8 cellular contexts compared by ENCODE assay signal in genomic region chr9:35079426-35080341, GRCh38. TPM values are rescaled to one million over a fixed set of nuclear protein-coding genes. Genes with fewer than 3 reads are reported as not detected.
DNase-seq lines count a peak whose midpoint lies in the region; FAIRE-seq and TF ChIP-seq lines count a peak whose summit lies in the region.

Gene FANCG, minus strand, starts transcription at chr9:35079942. Its CDS starts 418 bp downstream, at chr9:35079524.

- peaks cover 11% of the 10 kb centered on the region for H3K23me2 ChIP-seq in H9 (ENCODE audit: insufficient read length, low read depth, low read length, poor library complexity, severe bottlenecking)

- no CpG with 5 or more reads among the region's 67 CpGs for WGBS in H9 (ENCODE audit: extremely low coverage, insufficient read length, low lambda C conversion rate)
- WGBS in neuronal stem cell (ENCODE audit: extremely low coverage in 2 of 2, insufficient read length in 2 of 2, insufficient replicate concordance in 1 of 2), 2 donors = no CpG with 5 or more reads among the region's 67 CpGs

- no peak within 1 kb of the TSS for H2AFZ ChIP-seq in H9 (ENCODE audit: low read length)
- peak within 1 kb of the TSS; percentile 73 for H2AFZ ChIP-seq in MM.1S (ENCODE audit: low read length)
- peak within 1 kb of the TSS; percentile 95 for H2AFZ ChIP-seq in neuronal stem cell (ENCODE audit: low read length)

- H3K79me1 ChIP-seq in H9 (ENCODE audit: insufficient read depth, low read depth, low read length, poor library complexity, severe bottlenecking) (peaks cover 7% of the 10 kb centered on the region), neuronal stem cell (ENCODE audit: low read depth, low read length) (peaks cover 16% of the 10 kb centered on the region)

- TF ChIP-seq CTCF in H9 (conservative IDR thresholded peaks at IDR 0.05) (no peak), MM.1S (IDR thresholded peaks at IDR 0.05; ENCODE audit: low read length) (no peak), subcutaneous adipose tissue (IDR thresholded peaks at IDR 0.05; ENCODE audit: low read depth) (no peak)

- peaks cover 12 to 17% of the 10 kb centered on the region in 2 experiments for H3K4me1 Mint-ChIP-seq in H9

- H3K18ac ChIP-seq in H9 (ENCODE audit: insufficient read length, low read depth, low read length) = peak within 1 kb of the TSS; percentile 93
- peak within 1 kb of the TSS; percentile 98 for H3K18ac ChIP-seq in neuronal stem cell (ENCODE audit: low read length)

- peak within 1 kb of the TSS; percentile 14 for H3K27ac ChIP-seq in H9 (ENCODE audit: insufficient read length, low read depth, low read length)
- H3K27ac ChIP-seq in MM.1S (ENCODE audit: low read length) = peak within 1 kb of the TSS; percentile 81
- peak within 1 kb of the TSS; percentile 90 for H3K27ac ChIP-seq in SJCRH30
- peak within 1 kb of the TSS; percentile 83 for H3K27ac ChIP-seq in neuronal stem cell (replicated peaks; ENCODE audit: low read length)

- H3K56ac ChIP-seq in H9 (ENCODE audit: insufficient read length, low read depth, low read length) = no peak within 1 kb of the TSS

- no peak for FAIRE-seq in frontal cortex (lab: Jason Lieb, UNC)

- no peak within 1 kb of the TSS for H2BK20ac ChIP-seq in H9 (ENCODE audit: low read depth, low read length, poor library complexity, severe bottlenecking)

- H3K4ac ChIP-seq in H9 (ENCODE audit: low read depth, low read length) (no peak within 1 kb of the TSS), neuronal stem cell (ENCODE audit: low read length) (no peak within 1 kb of the TSS)

- peak within 1 kb of the TSS; percentile 95 for H3K14ac ChIP-seq in H9 (ENCODE audit: insufficient read depth, low read length)
- no peak within 1 kb of the TSS for H3K14ac ChIP-seq in neuronal stem cell (ENCODE audit: low read length)

- no peaks in the 10 kb centered on the region for H3K9me3 Mint-ChIP-seq in H9

- H3K36me3 ChIP-seq in MM.1S (replicated peaks; ENCODE audit: insufficient read depth, low read length) (no peaks in the 10 kb centered on the region), SJCRH30 (peaks cover 13% of the 10 kb centered on the region; the same call in 1 of the 2 replicates), neuronal stem cell (replicated peaks in 1 of 2; ENCODE audit: control insufficient read depth in 2 of 2, insufficient read depth in 2 of 2, low read length in 2 of 2) (peaks cover 23 to 39% of the 10 kb centered on the region in 2 donors)

- H3T11ph ChIP-seq in H9 (ENCODE audit: low read length) = no peak within 1 kb of the TSS

- H3K9ac ChIP-seq in H9 (ENCODE audit: extremely low read depth, insufficient read length, low read length) = peak within 1 kb of the TSS; percentile 93
- peak within 1 kb of the TSS; percentile 82 for H3K9ac ChIP-seq in MM.1S (ENCODE audit: low read length)
- peak within 1 kb of the TSS; percentile 97 for H3K9ac ChIP-seq in neuronal stem cell (ENCODE audit: low read depth, low read length, poor library complexity)

- in situ Hi-C loops in G401 (cut with HindIII; ENCODE audit: low sequenced_read_pairs) = no loop called here

- H3K4me3 Mint-ChIP-seq in H9 = peak within 1 kb of the TSS; percentile 90 to 94

- peak within 1 kb of the TSS; percentile 87 to 96 (median 94) for H3K27ac Mint-ChIP-seq in H9

- H4K8ac ChIP-seq in H9 (replicated peaks; ENCODE audit: insufficient read length, low read depth, low read length) (no peak within 1 kb of the TSS), neuronal stem cell (ENCODE audit: low read depth, low read length) (no peak within 1 kb of the TSS)

- no peak within 1 kb of the TSS for H4K5ac ChIP-seq in H9 (ENCODE audit: insufficient read length, low read depth, low read length)

- H3K4me2 ChIP-seq in H9 (ENCODE audit: insufficient read depth, insufficient read length, low read length) = peak within 1 kb of the TSS; percentile 86
- H3K4me2 ChIP-seq in MM.1S (ENCODE audit: low read depth, low read length) = peak within 1 kb of the TSS; percentile 88
- peak within 1 kb of the TSS; percentile 93 for H3K4me2 ChIP-seq in neuronal stem cell (ENCODE audit: insufficient read depth, low read length, poor library complexity, severe bottlenecking)

- H3K9me3 ChIP-seq in H9 (ENCODE audit: control insufficient read depth, low read depth, low read length) (no peaks in the 10 kb centered on the region), MM.1S (replicated peaks; ENCODE audit: insufficient read depth, low read length) (no peaks in the 10 kb centered on the region), SJCRH30 (replicated peaks) (no peaks in the 10 kb centered on the region), neuronal stem cell (replicated peaks in 1 of 2; ENCODE audit: control insufficient read depth in 2 of 2, insufficient read depth in 1 of 2, low read depth in 1 of 2, low read length in 2 of 2) (no peaks in the 10 kb centered on the region)

- no peaks in the 10 kb centered on the region for H3K27me3 Mint-ChIP-seq in H9 (ENCODE audit: low read depth)

- H3K4me3 ChIP-seq in MM.1S (ENCODE audit: low read length) (peak within 1 kb of the TSS; percentile 83), SJCRH30 (peak within 1 kb of the TSS; percentile 70), neuronal stem cell (ENCODE audit: low read length in 2 of 2) (peak within 1 kb of the TSS; percentile 86 to 87)

- H3K4me1 ChIP-seq in H9 (ENCODE audit: insufficient read depth, low read length) (0 out of 2 replicates have a peak, but pooled peaks cover 2% of the 10 kb centered on the region), MM.1S (ENCODE audit: low read length) (peaks cover 8% of the 10 kb centered on the region; the same call in 1 of the 2 replicates), SJCRH30 (no peaks in the 10 kb centered on the region), neuronal stem cell (ENCODE audit: control insufficient read depth in 2 of 2, insufficient read depth in 1 of 2, low read depth in 1 of 2, low read length in 2 of 2) (peaks cover 9 to 17% of the 10 kb centered on the region in 2 donors)

- peaks cover 10% of the 10 kb centered on the region; the same call in 1 of the 2 replicates for H3K79me2 ChIP-seq in H9 (ENCODE audit: insufficient read depth, low read length)
- peaks cover 46% of the 10 kb centered on the region for H3K79me2 ChIP-seq in MM.1S (ENCODE audit: low read length)

- H2BK120ac ChIP-seq in H9 (ENCODE audit: low read depth, low read length, poor library complexity, severe bottlenecking) (no peak within 1 kb of the TSS), neuronal stem cell (ENCODE audit: low read depth, low read length) (no peak within 1 kb of the TSS)

- DNase-seq in G401 (ENCODE audit: low spot score) (peak; percentile 93), H9 (peak; percentile 92), MM.1S (peak; percentile 94), SJCRH30 (peak; percentile 90 to 93), frontal cortex (ENCODE audit: low spot score in 2 of 2) (peak; percentile 80 to 88), neuronal stem cell (ENCODE audit: low spot score) (peak; percentile 89)
- peak; percentile 40 to 68 (median 54) for DNase-seq in activated naive CD4-positive, alpha-beta T cell (lab: John Stamatoyannopoulos, UW)

- H2BK12ac ChIP-seq in H9 (ENCODE audit: insufficient read length, low read depth, low read length) = no peak within 1 kb of the TSS
- no peak within 1 kb of the TSS for H2BK12ac ChIP-seq in neuronal stem cell (ENCODE audit: low read length)

- H3K27me3 ChIP-seq in H9 (ENCODE audit: insufficient read depth, low read length) = no peaks in the 10 kb centered on the region
- H3K27me3 ChIP-seq in MM.1S (replicated peaks; ENCODE audit: insufficient read depth, low read length) = no peaks in the 10 kb centered on the region
- H3K27me3 ChIP-seq in SJCRH30 = no peaks in the 10 kb centered on the region
- no peaks in the 10 kb centered on the region for H3K27me3 ChIP-seq in neuronal stem cell (ENCODE audit: control insufficient read depth in 3 of 3, insufficient read depth in 3 of 3, low read depth in 1 of 3, low read length in 3 of 3)

- H3K23ac ChIP-seq in H9 (ENCODE audit: insufficient read length, low read depth, low read length) (no peak within 1 kb of the TSS), neuronal stem cell (ENCODE audit: low read depth, low read length, poor library complexity) (peak within 1 kb of the TSS; percentile 97)

- H4K20me1 ChIP-seq in H9 (ENCODE audit: control insufficient read depth, insufficient read depth, insufficient read length) = no peaks in the 10 kb centered on the region
- H4K20me1 ChIP-seq in MM.1S (ENCODE audit: insufficient read depth, low read length) = no peaks in the 10 kb centered on the region

- peaks cover 22 to 39% (median 36%) of the 10 kb centered on the region in 3 experiments; a peak in 6 of 7 replicates for H3K36me3 Mint-ChIP-seq in H9 (ENCODE audit: insufficient read depth in 1 of 3, low read depth in 3 of 3)

- no peak within 1 kb of the TSS for H2BK5ac ChIP-seq in H9 (ENCODE audit: insufficient read length, low read length)
- H2BK5ac ChIP-seq in neuronal stem cell (ENCODE audit: low read length) = peak within 1 kb of the TSS; percentile 78

- H4K91ac ChIP-seq in H9 (ENCODE audit: insufficient read length, low read depth, low read length) (no peak within 1 kb of the TSS), neuronal stem cell (ENCODE audit: low read depth, low read length, poor library complexity) (no peak within 1 kb of the TSS)

- H2BK15ac ChIP-seq in H9 (ENCODE audit: low read depth, low read length) (no peak within 1 kb of the TSS), neuronal stem cell (ENCODE audit: low read length) (peak within 1 kb of the TSS; percentile 79)

- no peaks in the 10 kb centered on the region for H3K9me2 ChIP-seq in MM.1S (replicated peaks; ENCODE audit: insufficient read depth, low read length)

- peaks cover 14% of the 10 kb centered on the region for H3F3A ChIP-seq in MM.1S (ENCODE audit: insufficient read depth, low read length)

- H2AK5ac ChIP-seq in H9 (ENCODE audit: insufficient read length, low read length) = no peak within 1 kb of the TSS
- no peak within 1 kb of the TSS for H2AK5ac ChIP-seq in neuronal stem cell (ENCODE audit: low read depth, low read length)

RNA-seq across cellular contexts. Expression of gene FANCG, which starts in this region (rescaled TPM):
- 50.2 and 53.4 TPM in 2 replicates for total RNA-seq in G401 (2014; rRNA removed; shearing (Covaris generic))
- 86.9 and 88.0 TPM in 2 replicates for total RNA-seq in H9 (2021)
- 60.4 and 83.6 TPM in 2 replicates for total RNA-seq in SJCRH30 (2014; rRNA removed; shearing (Covaris generic))
- 18.8 TPM for total RNA-seq in frontal cortex
- polyA plus RNA-seq in neuronal stem cell (2013, experiment 1 of 2) = 61.9 TPM
- 57.5 TPM for polyA plus RNA-seq in neuronal stem cell (2013, experiment 2 of 2)
- total RNA-seq in subcutaneous adipose tissue = 10 to 100 TPM in 3 of 4 donors, 1 to 10 TPM in 1; 5.5 to 13.0 (median 12.0) TPM

Comparison
In these comparisons a context has a peak if more than half of its experiments do, and no peak if none do; other contexts are left out.
1. Peak in every context shown above with its lines: DNase-seq, H3K4me3 ChIP-seq and H3K27ac ChIP-seq.
2. H3K27ac ChIP-seq: peak in every context shown above with its lines; median percentile 90 in SJCRH30; 83 in neuronal stem cell; 81 in MM.1S; 14 in H9.